In genomic region chr12:57813971-57814771, GRCh38 we compare ENCODE assay signal across 18 cellular contexts. TPM values are rescaled to one million over a fixed set of nuclear protein-coding genes. Genes with fewer than 3 reads are reported as not detected.
DNase-seq lines count a peak whose midpoint lies in the region; ATAC-seq, FAIRE-seq and TF ChIP-seq lines count a peak whose summit lies in the region.
"Had no signal": no experiment of that assay in that cellular context is flagged by ENCODE, and none has a peak within 500 bp of the region (broad histone marks: within the 10 kb centered on the region; RNA-seq: fewer than 3 reads in every experiment).

No MANE protein-coding gene starts in this region.

- H3K27me3 Mint-ChIP-seq in GM23338 (ENCODE audit: insufficient read depth, low read depth, poor library complexity) (peaks cover 14% of the 10 kb centered on the region), astrocyte (ENCODE audit: low read depth, unreplicated experiment) (no peaks in the 10 kb centered on the region)
- H3K27me3 Mint-ChIP-seq: activated naive CD8-positive, alpha-beta T cell treated with anti-CD3 and anti-CD28 coated beads, Interleukin-2, amount 10 ng/mL, durations not matched to agents 7 days and 5 days; activated T-cell treated with anti-CD3 and anti-CD28 coated beads, Interleukin-2, amount 50 U/mL, for 24 hours; progenitor cell of endocrine pancreas had no signal

- no peak for TF ChIP-seq EP300 in ovary (IDR thresholded peaks at IDR 0.05)

- H2AFZ ChIP-seq in GM23338 (no peak overlapping the region), astrocyte (ENCODE audit: low read depth, low read length) (no peak overlapping the region)

- no peaks in the 10 kb centered on the region for H3K79me2 ChIP-seq in GM23338 (replicated peaks; ENCODE audit: insufficient read depth)
- no peaks in the 10 kb centered on the region for H3K79me2 ChIP-seq in astrocyte (ENCODE audit: insufficient read depth, low read length)
- H3K79me2 ChIP-seq in mesendoderm (ENCODE audit: control insufficient read depth, insufficient read depth, low read length), result no peaks in the 10 kb centered on the region

- 0 out of 2 replicates have a peak overlapping the region, but pooled peaks have one; percentile 55 for H3K4me2 ChIP-seq in GM23338
- H3K4me2 ChIP-seq in astrocyte (ENCODE audit: low read length), result no peak overlapping the region
- no peak overlapping the region for H3K4me2 ChIP-seq in mesendoderm (ENCODE audit: low read length)
- H3K4me2 ChIP-seq: KMS-11 had no signal

- H4K20me1 ChIP-seq in GM23338 (replicated peaks; ENCODE audit: insufficient read depth) (no peaks in the 10 kb centered on the region; the same call in 1 of the 2 replicates), astrocyte (ENCODE audit: insufficient read depth, low read length) (peaks cover 23% of the 10 kb centered on the region)

- no peak overlapping the region for H3K4ac ChIP-seq in mesendoderm (ENCODE audit: low read depth, low read length)

- H3K9me2 ChIP-seq in GM23338 (ENCODE audit: insufficient read depth), result no peaks in the 10 kb centered on the region; the same call in 1 of the 2 replicates

- H3K4me3 ChIP-seq in GM23338, result no peak overlapping the region
- no peak overlapping the region for H3K4me3 ChIP-seq in astrocyte (ENCODE audit: insufficient read depth, low read depth, low read length)
- H3K4me3 ChIP-seq in fibroblast of mammary gland (ENCODE audit: control insufficient read depth, low read depth, low read length), result no peak overlapping the region
- no peak overlapping the region for H3K4me3 ChIP-seq in ovary
- H3K4me3 ChIP-seq in left lung, result no peak overlapping the region
- no peak overlapping the region for H3K4me3 ChIP-seq in mesendoderm (ENCODE audit: low read length)
- H3K4me3 ChIP-seq: heart right ventricle had no signal

- DNase-seq in GM23338 (ENCODE audit: low spot score) (no peak), astrocyte (ENCODE audit: low read depth) (peak; percentile 48), fibroblast of mammary gland (ENCODE audit: low read depth) (peak; percentile 71), ovary (peak in 4 of 5 donors; percentile 51 to 83 (median 64)), left lung (no peak), mesendoderm (no peak), D341Med (ENCODE audit: low spot score) (no peak)
- DNase-seq: activated CD4-positive, alpha-beta T cell treated with anti-CD3 and anti-CD28 coated beads, Interleukin-2, amount 50 U/mL, for 4 hours; activated naive CD8-positive, alpha-beta T cell treated with anti-CD3 and anti-CD28 coated beads, Interleukin-2, amount 10 ng/mL, durations not matched to agents 7 days and 5 days; activated T-cell treated with anti-CD3 and anti-CD28 coated beads, Interleukin-2, amount 50 U/mL, for 24 hours; Calu3; heart right ventricle; NCI-H1417 treated with DMSO at 0.1 percent for 48 hours; OCI-M1 had no signal

- H3K4me1 Mint-ChIP-seq in GM23338 (peaks cover 11% of the 10 kb centered on the region), astrocyte (ENCODE audit: low read depth, unreplicated experiment) (peaks cover 11% of the 10 kb centered on the region)
- H3K4me1 Mint-ChIP-seq: activated naive CD8-positive, alpha-beta T cell treated with anti-CD3 and anti-CD28 coated beads, Interleukin-2, amount 10 ng/mL, durations not matched to agents 7 days and 5 days had no signal

- H3K4me3 Mint-ChIP-seq in GM23338 (peak overlapping the region; percentile 49; the same call in 1 of the 3 replicates), astrocyte (ENCODE audit: unreplicated experiment) (no peak overlapping the region)
- H3K4me3 Mint-ChIP-seq: activated naive CD8-positive, alpha-beta T cell treated with anti-CD3 and anti-CD28 coated beads, Interleukin-2, amount 10 ng/mL, durations not matched to agents 7 days and 5 days; activated T-cell treated with anti-CD3 and anti-CD28 coated beads, Interleukin-2, amount 50 U/mL, for 24 hours had no signal

- FAIRE-seq in astrocyte (lab: Jason Lieb, UNC), result no peak
- FAIRE-seq: GM18507 had no signal

- H3K27me3 ChIP-seq in GM23338 (ENCODE audit: insufficient read depth) (no peaks in the 10 kb centered on the region), astrocyte (ENCODE audit: insufficient read depth, low read length) (no peaks in the 10 kb centered on the region), ovary (no peaks in the 10 kb centered on the region), left lung (no peaks in the 10 kb centered on the region), mesendoderm (ENCODE audit: insufficient read depth, low read length, poor library complexity) (no peaks in the 10 kb centered on the region)
- H3K27me3 ChIP-seq: heart right ventricle had no signal

- H3K27ac ChIP-seq in GM23338 (ENCODE audit: low read depth) (no peak overlapping the region), astrocyte (ENCODE audit: low read depth, low read length) (no peak overlapping the region), ovary (peak overlapping the region in 1 of 2 donors; percentile 12), left lung (no peak overlapping the region), mesendoderm (ENCODE audit: low read depth, low read length) (no peak overlapping the region)
- H3K27ac ChIP-seq: KMS-11 had no signal

- H3K9me3 ChIP-seq in astrocyte (ENCODE audit: insufficient read depth, low read depth, low read length) (no peaks in the 10 kb centered on the region), ovary (no peaks in the 10 kb centered on the region), left lung (no peaks in the 10 kb centered on the region)
- H3K9me3 ChIP-seq: heart right ventricle had no signal

- H2BK15ac ChIP-seq in mesendoderm (replicated peaks; ENCODE audit: low read depth), result no peak overlapping the region

- H3K36me3 ChIP-seq in GM23338 (ENCODE audit: insufficient read depth), result no peaks in the 10 kb centered on the region
- H3K36me3 ChIP-seq in astrocyte (ENCODE audit: insufficient read depth, low read length), result peaks cover 7% of the 10 kb centered on the region
- no peaks in the 10 kb centered on the region for H3K36me3 ChIP-seq in ovary
- H3K36me3 ChIP-seq in left lung, result peaks cover 0 to 49% of the 10 kb centered on the region in 2 donors
- H3K36me3 ChIP-seq in mesendoderm (ENCODE audit: control insufficient read depth, insufficient read depth, low read length), result no peaks in the 10 kb centered on the region

- H3K9me3 Mint-ChIP-seq in GM23338 (no peaks in the 10 kb centered on the region), astrocyte (ENCODE audit: unreplicated experiment) (no peaks in the 10 kb centered on the region)
- H3K9me3 Mint-ChIP-seq: activated naive CD8-positive, alpha-beta T cell treated with anti-CD3 and anti-CD28 coated beads, Interleukin-2, amount 10 ng/mL, durations not matched to agents 7 days and 5 days; activated T-cell treated with anti-CD3 and anti-CD28 coated beads, Interleukin-2, amount 50 U/mL, for 24 hours had no signal

- H3K79me1 ChIP-seq in mesendoderm (ENCODE audit: low read length), result no peaks in the 10 kb centered on the region

- no peak overlapping the region for H3K27ac Mint-ChIP-seq in GM23338
- peak overlapping the region; percentile 41 for H3K27ac Mint-ChIP-seq in astrocyte (ENCODE audit: unreplicated experiment)
- H3K27ac Mint-ChIP-seq: activated naive CD8-positive, alpha-beta T cell treated with anti-CD3 and anti-CD28 coated beads, Interleukin-2, amount 10 ng/mL, durations not matched to agents 7 days and 5 days; activated T-cell treated with anti-CD3 and anti-CD28 coated beads, Interleukin-2, amount 50 U/mL, for 24 hours; progenitor cell of endocrine pancreas had no signal

- H2AK5ac ChIP-seq in mesendoderm (ENCODE audit: low read length), result no peak overlapping the region

- no peak overlapping the region for H4K8ac ChIP-seq in mesendoderm (ENCODE audit: low read depth, low read length)

- H2BK5ac ChIP-seq in mesendoderm (ENCODE audit: low read length), result no peak overlapping the region

- TF ChIP-seq POLR2A in ovary (IDR thresholded peaks at IDR 0.05), result no peak

- 0 out of 2 replicates have a peak, but pooled peaks cover 5% of the 10 kb centered on the region for H3K4me1 ChIP-seq in GM23338 (ENCODE audit: insufficient read depth)
- peaks cover 16% of the 10 kb centered on the region for H3K4me1 ChIP-seq in astrocyte (ENCODE audit: insufficient read depth, low read length)
- peaks cover 17% of the 10 kb centered on the region for H3K4me1 ChIP-seq in ovary (ENCODE audit: insufficient read depth)
- peaks cover 15 to 46% of the 10 kb centered on the region in 2 donors for H3K4me1 ChIP-seq in left lung
- H3K4me1 ChIP-seq in mesendoderm (ENCODE audit: control insufficient read depth, low read depth, low read length), result no peaks in the 10 kb centered on the region

- H3K36me3 Mint-ChIP-seq in GM23338 (ENCODE audit: low read depth) (peaks cover 6% of the 10 kb centered on the region; the same call in 1 of the 3 replicates), astrocyte (ENCODE audit: low read depth, unreplicated experiment) (peaks cover 20% of the 10 kb centered on the region)

- WGBS in ovary, 3 donors, result 28 to 33% (median 29%) methylated on average over 17 of the region's 17 CpGs
- WGBS in mesendoderm (ENCODE audit: extremely low coverage, insufficient coverage, low lambda C conversion rate), result no CpG with 5 or more reads among the region's 17 CpGs

- H3K23ac ChIP-seq in mesendoderm (ENCODE audit: low read length), result no peak overlapping the region

- H4K5ac ChIP-seq in mesendoderm (ENCODE audit: low read length), result no peak overlapping the region

- H3K56ac ChIP-seq in mesendoderm (ENCODE audit: low read length), result no peak overlapping the region

- no peak overlapping the region for H2BK120ac ChIP-seq in mesendoderm (ENCODE audit: low read depth, low read length)

- TF ChIP-seq CTCF in GM23338 (conservative IDR thresholded peaks at IDR 0.05; ENCODE audit: low read depth in 2 of 2), result peak; percentile 14 to 37; a peak in 2 of 4 replicates
- no peak for TF ChIP-seq CTCF in astrocyte (IDR thresholded peaks at IDR 0.05; ENCODE audit: insufficient read depth, low read depth, low read length)
- peak; percentile 14 for TF ChIP-seq CTCF in fibroblast of mammary gland (conservative IDR thresholded peaks at IDR 0.05; ENCODE audit: control insufficient read depth, insufficient read depth, low read depth, low read length)
- no peak for TF ChIP-seq CTCF in ovary (IDR thresholded peaks at IDR 0.05)
- no peak for TF ChIP-seq CTCF in left lung (IDR thresholded peaks at IDR 0.05)

- ATAC-seq in GM23338 (peak; percentile 42), left lung (no peak), HG02610 (IDR thresholded peaks at IDR 0.05; ENCODE audit: unreplicated experiment) (no peak)

- intact Hi-C loops in ovary (cut with DNase I), result no loop called here
- intact Hi-C loops in left lung (cut with DNase I), result no loop called here

- H3F3A ChIP-seq in GM23338 (replicated peaks; ENCODE audit: low read depth), result peaks cover 7% of the 10 kb centered on the region; the same call in 1 of the 2 replicates

- no peak overlapping the region for H3K9ac ChIP-seq in astrocyte (ENCODE audit: low read length)
- no peak overlapping the region for H3K9ac ChIP-seq in mesendoderm (ENCODE audit: low read length)
- H3K9ac ChIP-seq: KMS-11 had no signal

- no peak overlapping the region for H3K18ac ChIP-seq in mesendoderm (ENCODE audit: low read length)

RNA-seq across cellular contexts. Expression of gene AVIL, which starts 4.4 kb away (rescaled TPM):
- 0.12 and 0.17 TPM in 2 replicates for total RNA-seq in GM23338 (2014; rRNA removed; shearing (Covaris generic))
- polyA plus RNA-seq in GM23338 (2016; fragmentation: Nextera tagmentation; extraction: Ambion mirVana), result 0.59 and 1.3 TPM in 2 replicates
- 2.5 and 3.2 TPM in 2 replicates for total RNA-seq in astrocyte
- total RNA-seq in ovary, result 1 to 10 TPM; 1.4 to 5.3 (median 4.7) TPM
- 1 to 10 TPM; 2.9 to 8.1 TPM for polyA plus RNA-seq in ovary
- total RNA-seq in left lung, result 10 to 100 TPM; 10.5 to 12.8 TPM
- polyA plus RNA-seq in mesendoderm (2013, experiment 1 of 2), result 0.29 TPM
- 0.24 TPM for polyA plus RNA-seq in mesendoderm (2013, experiment 2 of 2)

RNA-seq across cellular contexts. Expression of gene TSFM, which starts 31.6 kb away (rescaled TPM):
- total RNA-seq in GM23338 (2014; rRNA removed; shearing (Covaris generic)), result 29.5 and 30.9 TPM in 2 replicates
- 41.7 and 43.1 TPM in 2 replicates for polyA plus RNA-seq in GM23338 (2016; fragmentation: Nextera tagmentation; extraction: Ambion mirVana)
- 26.6 and 30.0 TPM in 2 replicates for total RNA-seq in astrocyte
- total RNA-seq in ovary, result 10 to 100 TPM; 13.2 to 23.0 (median 20.1) TPM
- 10 to 100 TPM; 17.5 to 28.1 TPM for polyA plus RNA-seq in ovary
- 10 to 100 TPM; 25.6 to 26.2 TPM for total RNA-seq in left lung
- 38.6 TPM for polyA plus RNA-seq in mesendoderm (2013, experiment 1 of 2)
- 38.8 TPM for polyA plus RNA-seq in mesendoderm (2013, experiment 2 of 2)

RNA-seq across cellular contexts. Expression of gene CTDSP2, which starts 32.4 kb away (rescaled TPM):
- total RNA-seq in GM23338 (2014; rRNA removed; shearing (Covaris generic)), result 66.3 and 81.9 TPM in 2 replicates
- polyA plus RNA-seq in GM23338 (2016; fragmentation: Nextera tagmentation; extraction: Ambion mirVana) (20.8 and 22.8 TPM in 2 replicates), ovary (100 to 1,000 TPM in 1 of 2 donors, 10 to 100 TPM in 1; 94.8 to 165 TPM)
- total RNA-seq in astrocyte (87.1 and 91.9 TPM in 2 replicates), ovary (100 to 1,000 TPM in 6 of 7 donors, 10 to 100 TPM in 1; 73.1 to 212 (median 189) TPM), left lung (100 to 1,000 TPM; 179 to 210 TPM)
- polyA plus RNA-seq in mesendoderm (2013, experiment 1 of 2), result 49.3 TPM
- 49.4 TPM for polyA plus RNA-seq in mesendoderm (2013, experiment 2 of 2)

RNA-seq across cellular contexts. Expression of gene EEF1AKMT3, which starts 41.8 kb away (rescaled TPM):
- 3.0 and 5.3 TPM in 2 replicates for total RNA-seq in GM23338 (2014; rRNA removed; shearing (Covaris generic))
- polyA plus RNA-seq in GM23338 (2016; fragmentation: Nextera tagmentation; extraction: Ambion mirVana), result 1.3 and 1.7 TPM in 2 replicates
- 8.1 and 11.6 TPM in 2 replicates for total RNA-seq in astrocyte
- total RNA-seq in ovary, result 10 to 100 TPM; 11.0 to 18.0 (median 15.2) TPM
- polyA plus RNA-seq in ovary, result 10 to 100 TPM; 10.4 to 15.0 TPM
- 1 to 10 TPM; 6.2 to 6.3 TPM for total RNA-seq in left lung
- polyA plus RNA-seq in mesendoderm (2013, experiment 1 of 2), result 1.8 TPM
- polyA plus RNA-seq in mesendoderm (2013, experiment 2 of 2), result 1.5 TPM

RNA-seq across cellular contexts. Expression of gene METTL1, which starts 42.3 kb away (rescaled TPM):
- 12.2 and 18.9 TPM in 2 replicates for total RNA-seq in GM23338 (2014; rRNA removed; shearing (Covaris generic))
- polyA plus RNA-seq in GM23338 (2016; fragmentation: Nextera tagmentation; extraction: Ambion mirVana), result 39.5 and 47.0 TPM in 2 replicates
- total RNA-seq in astrocyte, result 21.1 and 25.7 TPM in 2 replicates
- total RNA-seq in ovary, result 10 to 100 TPM in 6 of 7 donors, 1 to 10 TPM in 1; 5.7 to 48.6 (median 26.4) TPM
- 10 to 100 TPM; 10.6 to 29.3 TPM for polyA plus RNA-seq in ovary
- total RNA-seq in left lung, result 10 to 100 TPM; 17.3 to 39.2 TPM
- 34.4 TPM for polyA plus RNA-seq in mesendoderm (2013, experiment 1 of 2)
- 34.4 TPM for polyA plus RNA-seq in mesendoderm (2013, experiment 2 of 2)

Comparison
In these comparisons a context has a peak if more than half of its experiments do, and no peak if none do; other contexts are left out.
1. DNase-seq: peak in astrocyte (single experiment), fibroblast of mammary gland (single experiment) and ovary (4 of 5); none in GM23338 (single experiment), left lung (0 of 2), mesendoderm (single experiment) and D341Med (single experiment).
2. CTCF ChIP-seq: peak in GM23338 (2 of 2) and fibroblast of mammary gland (single experiment); none in astrocyte (single experiment), ovary (0 of 3) and left lung (0 of 2).